ENCODE assay signal across 37 cellular contexts in genomic region chr12:82714427-82714826, GRCh38.
"Had no signal": no experiment of that assay in that cellular context is flagged by ENCODE, and none has a peak within 500 bp of the region (broad histone marks: within the 10 kb centered on the region; RNA-seq: fewer than 3 reads in every experiment).

No MANE protein-coding gene starts in this region.

- H3K27me3 Mint-ChIP-seq: activated CD4-positive, alpha-beta memory T cell treated with anti-CD3 and anti-CD28 coated beads for 36 hours; activated CD4-positive, alpha-beta T cell treated with anti-CD3 and anti-CD28 coated beads for 36 hours; activated CD8-positive, alpha-beta T cell treated with anti-CD3 and anti-CD28 coated beads for 36 hours; activated naive CD4-positive, alpha-beta T cell treated with anti-CD3 and anti-CD28 coated beads, Interleukin-2, amount 10 ng/mL, durations not matched to agents 7 days and 5 days; activated naive CD4-positive, alpha-beta T cell treated with anti-CD3 and anti-CD28 coated beads, Interleukin-2, amount 50 U/mL, for 24 hours; activated naive CD8-positive, alpha-beta T cell; activated naive CD8-positive, alpha-beta T cell treated with anti-CD3 and anti-CD28 coated beads, Interleukin-2, amount 10 ng/mL, durations not matched to agents 7 days and 5 days; activated naive CD8-positive, alpha-beta T cell treated with anti-CD3 and anti-CD28 coated beads, Interleukin-2, amount 50 U/mL, for 24 hours; brain; central memory CD8-positive, alpha-beta T cell had no signal

- H3K4me3 Mint-ChIP-seq: activated CD4-positive, alpha-beta memory T cell treated with anti-CD3 and anti-CD28 coated beads for 36 hours; activated CD4-positive, alpha-beta T cell treated with anti-CD3 and anti-CD28 coated beads for 36 hours; activated CD4-positive, alpha-beta T cell treated with anti-CD3 and anti-CD28 coated beads, Interleukin-2, amount 10 ng/mL, durations not matched to agents 24 days and 14 days; activated CD8-positive, alpha-beta T cell treated with anti-CD3 and anti-CD28 coated beads for 36 hours; activated naive CD4-positive, alpha-beta T cell treated with anti-CD3 and anti-CD28 coated beads, Interleukin-2, amount 10 ng/mL, durations not matched to agents 7 days and 5 days; activated naive CD4-positive, alpha-beta T cell treated with anti-CD3 and anti-CD28 coated beads, Interleukin-2, amount 50 U/mL, for 24 hours; activated naive CD8-positive, alpha-beta T cell; activated naive CD8-positive, alpha-beta T cell treated with anti-CD3 and anti-CD28 coated beads, Interleukin-2, amount 10 ng/mL, durations not matched to agents 7 days and 5 days; activated naive CD8-positive, alpha-beta T cell treated with anti-CD3 and anti-CD28 coated beads, Interleukin-2, amount 50 U/mL, for 24 hours; brain; central memory CD8-positive, alpha-beta T cell; T-helper 1 cell treated with Interleukin-12 subunit alpha and Interleukin-12 subunit beta and Interleukin-4 antibody, amounts not matched to agents 30 μg/mL and 1 μg/mL, for 36 hours; T-helper 2 cell treated with Interferon-gamma antibody and Interleukin-4, amounts not matched to agents 5 μg/mL and 100 μg/mL, for 36 hours; WTC11 had no signal

- H3K9me3 ChIP-seq: ascending aorta had no signal

- H3K27me3 ChIP-seq: ascending aorta, cardiac muscle cell had no signal

- H3K27ac ChIP-seq: ascending aorta, cardiac muscle cell, WERI-Rb-1 had no signal

- H3K9me3 Mint-ChIP-seq: activated CD8-positive, alpha-beta T cell treated with anti-CD3 and anti-CD28 coated beads for 36 hours; activated naive CD4-positive, alpha-beta T cell treated with anti-CD3 and anti-CD28 coated beads, Interleukin-2, amount 10 ng/mL, durations not matched to agents 7 days and 5 days; activated naive CD4-positive, alpha-beta T cell treated with anti-CD3 and anti-CD28 coated beads, Interleukin-2, amount 50 U/mL, for 24 hours; activated naive CD8-positive, alpha-beta T cell treated with anti-CD3 and anti-CD28 coated beads, Interleukin-2, amount 10 ng/mL, durations not matched to agents 7 days and 5 days; activated naive CD8-positive, alpha-beta T cell treated with anti-CD3 and anti-CD28 coated beads, Interleukin-2, amount 50 U/mL, for 24 hours; activated T-helper 2 cell treated with anti-CD3 and anti-CD28 coated beads, Interferon-gamma antibody, Interleukin-2, Interleukin-4, amounts not matched to agents 10 μg/mL and 5 μg/mL and 100 μg/mL, durations not matched to agents 14 hours and 24 hours and 36 hours; T-helper 1 cell treated with Interleukin-12 subunit alpha and Interleukin-12 subunit beta and Interleukin-4 antibody, amounts not matched to agents 30 μg/mL and 1 μg/mL, for 36 hours; T-helper 2 cell treated with Interferon-gamma antibody and Interleukin-4, amounts not matched to agents 5 μg/mL and 100 μg/mL, for 36 hours had no signal

- H3K4me1 ChIP-seq: ascending aorta had no signal

- H3K4me1 Mint-ChIP-seq: activated CD4-positive, alpha-beta T cell treated with anti-CD3 and anti-CD28 coated beads for 36 hours; activated CD4-positive, alpha-beta T cell treated with anti-CD3 and anti-CD28 coated beads, Interleukin-2, amount 10 ng/mL, durations not matched to agents 24 days and 14 days; activated naive CD4-positive, alpha-beta T cell treated with anti-CD3 and anti-CD28 coated beads, Interleukin-2, amount 10 ng/mL, durations not matched to agents 7 days and 5 days; activated naive CD4-positive, alpha-beta T cell treated with anti-CD3 and anti-CD28 coated beads, Interleukin-2, amount 50 U/mL, for 24 hours; activated naive CD8-positive, alpha-beta T cell treated with anti-CD3 and anti-CD28 coated beads, Interleukin-2, amount 10 ng/mL, durations not matched to agents 7 days and 5 days; activated naive CD8-positive, alpha-beta T cell treated with anti-CD3 and anti-CD28 coated beads, Interleukin-2, amount 50 U/mL, for 24 hours; central memory CD8-positive, alpha-beta T cell had no signal

- ATAC-seq: activated CD4-positive, alpha-beta T cell treated with anti-CD3 and anti-CD28 coated beads for 36 hours; activated CD4-positive, CD25-positive, alpha-beta regulatory T cell treated with anti-CD3 and anti-CD28 coated beads, Interleukin-2, amount 50 U/mL, for 24 hours; activated CD8-positive, alpha-beta T cell treated with anti-CD3 and anti-CD28 coated beads for 36 hours; activated naive CD8-positive, alpha-beta T cell treated with anti-CD3 and anti-CD28 coated beads, Interleukin-2, amount 50 U/mL, for 24 hours; WTC11 had no signal

- DNase-seq: activated CD4-positive, alpha-beta memory T cell treated with anti-CD3 and anti-CD28 coated beads for 36 hours; activated CD4-positive, alpha-beta T cell treated with anti-CD3 and anti-CD28 coated beads for 1 hour; activated CD4-positive, alpha-beta T cell treated with anti-CD3 and anti-CD28 coated beads for 36 hours; activated CD4-positive, alpha-beta T cell treated with anti-CD3 and anti-CD28 coated beads, Interleukin-2, amount 10 ng/mL, durations not matched to agents 24 days and 14 days; activated CD4-positive, alpha-beta T cell treated with anti-CD3 and anti-CD28 coated beads, Interleukin-2, amount 50 U/mL, for 1 hour; activated CD4-positive, alpha-beta T cell treated with anti-CD3 and anti-CD28 coated beads, Interleukin-2, amount 50 U/mL, for 4 hours; activated CD4-positive, CD25-positive, alpha-beta regulatory T cell; activated CD8-positive, alpha-beta memory T cell treated with anti-CD3 and anti-CD28 coated beads, Interleukin-2, amount 50 U/mL, for 4 hours; activated CD8-positive, alpha-beta T cell treated with anti-CD3 and anti-CD28 coated beads for 36 hours; activated effector memory CD4-positive, alpha-beta T cell treated with Interleukin-2 at 50 U/mL for 16 hours; activated gamma-delta T cell; activated naive CD4-positive, alpha-beta T cell treated with anti-CD3 and anti-CD28 coated beads, Interleukin-2, amount 10 ng/mL, durations not matched to agents 7 days and 5 days; activated naive CD4-positive, alpha-beta T cell treated with Interleukin-2 at 50 U/mL for 16 hours; activated naive CD8-positive, alpha-beta T cell treated with anti-CD3 and anti-CD28 coated beads, Interleukin-2, amount 10 ng/mL, durations not matched to agents 7 days and 5 days; activated naive CD8-positive, alpha-beta T cell treated with anti-CD3 and anti-CD28 coated beads, Interleukin-2, amount 50 U/mL, for 24 hours; activated T-cell treated with anti-CD3 and anti-CD28 coated beads for 4 hours; activated T-cell treated with anti-CD3 and anti-CD28 coated beads, Interleukin-2, amount 50 U/mL, for 1 hour; activated T-cell treated with anti-CD3 and anti-CD28 coated beads, Interleukin-2, amount 50 U/mL, for 48 hours; amygdala; anterior cingulate cortex; caudate nucleus; cerebellar nuclear complex; T-helper 1 cell; T-helper 2 cell; T-helper 9 cell; WERI-Rb-1 had no signal

- H3K36me3 ChIP-seq: ascending aorta, cardiac muscle cell, WERI-Rb-1 had no signal

- H3K4me3 ChIP-seq: ascending aorta, cardiac muscle cell had no signal

- H3K36me3 Mint-ChIP-seq: activated naive CD4-positive, alpha-beta T cell treated with anti-CD3 and anti-CD28 coated beads, Interleukin-2, amount 10 ng/mL, durations not matched to agents 7 days and 5 days; activated naive CD4-positive, alpha-beta T cell treated with anti-CD3 and anti-CD28 coated beads, Interleukin-2, amount 50 U/mL, for 24 hours; activated naive CD8-positive, alpha-beta T cell; activated naive CD8-positive, alpha-beta T cell treated with anti-CD3 and anti-CD28 coated beads, Interleukin-2, amount 10 ng/mL, durations not matched to agents 7 days and 5 days had no signal
